26 cellular contexts compared by ENCODE assay signal in the genomic region with DNA sequence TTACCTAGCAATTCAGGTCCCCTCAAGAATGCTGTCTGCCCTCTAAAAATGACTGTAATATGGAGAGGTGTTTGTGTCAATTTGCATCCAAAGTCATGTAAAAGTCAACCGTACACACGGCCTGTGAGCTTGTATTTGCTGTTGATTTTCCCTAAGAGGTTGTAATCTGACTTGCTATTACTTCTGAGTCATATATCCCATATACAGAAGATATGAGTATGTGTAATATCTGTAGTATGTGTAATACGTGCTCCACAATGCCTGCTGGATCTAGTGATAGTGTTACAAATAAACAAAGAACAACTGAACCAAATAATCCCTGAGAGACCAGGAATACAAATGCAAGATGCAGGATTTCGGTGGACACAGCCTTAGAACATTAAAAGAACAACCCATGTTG. TPM values are rescaled to one million over a fixed set of nuclear protein-coding genes. Genes with fewer than 3 reads are reported as not detected.
DNase-seq lines count a peak whose midpoint lies in the region; ATAC-seq, FAIRE-seq and TF ChIP-seq lines count a peak whose summit lies in the region.
"Had no signal": no experiment of that assay in that cellular context is flagged by ENCODE, and none has a peak within 500 bp of the region (broad histone marks: within the 10 kb centered on the region; RNA-seq: fewer than 3 reads in every experiment).

No MANE protein-coding gene starts in this region.

- H3K4me3 Mint-ChIP-seq in nephron (peak overlapping the region in 2 of 3 experiments; percentile 9 to 53), H9 (no peak overlapping the region)
- H3K4me3 Mint-ChIP-seq: activated naive CD4-positive, alpha-beta T cell treated with anti-CD3 and anti-CD28 coated beads, Interleukin-2, amount 10 ng/mL, durations not matched to agents 7 days and 5 days had no signal

- H3K27ac ChIP-seq in H9 (ENCODE audit: insufficient read length, low read depth, low read length), result no peak overlapping the region
- H3K27ac ChIP-seq: cardiac muscle cell, gastrocnemius medialis, left ventricle myocardium inferior, ovary, sigmoid colon, vagina had no signal

- H2BK15ac ChIP-seq in H9 (ENCODE audit: low read depth, low read length), result no peak overlapping the region

- H2BK12ac ChIP-seq in H9 (ENCODE audit: insufficient read length, low read depth, low read length), result no peak overlapping the region

- DNase-seq in BJ (ENCODE audit: low read depth) (peak; percentile 9), RCC 7860 (ENCODE audit: low spot score) (peak; percentile 45), dedifferentiated amniotic fluid mesenchymal stem cell (ENCODE audit: extremely low spot score) (peak; percentile 54), H9 (no peak), left cardiac atrium (no peak), T-helper 1 cell (no peak)
- DNase-seq: activated CD4-positive, alpha-beta T cell treated with anti-CD3 and anti-CD28 coated beads, Interleukin-2, amount 50 U/mL, for 4 hours; activated naive CD4-positive, alpha-beta T cell treated with anti-CD3 and anti-CD28 coated beads, Interleukin-2, amount 10 ng/mL, durations not matched to agents 7 days and 5 days; activated T-cell treated with anti-CD3 and anti-CD28 coated beads for 4 hours; effector memory CD4-positive, alpha-beta T cell; gastrocnemius medialis; GDM1; left ventricle myocardium inferior; NCI-H1048; NCI-H2081 treated with DMSO at 0.1 percent for 48 hours; NCI-H748 treated with DMSO at 0.1 percent for 48 hours; ovary; sigmoid colon; stimulated activated CD4-positive, alpha-beta T cell treated with anti-CD3 and anti-CD28 coated beads, Interleukin-2, amount 100 ng/mL, for 48 hours; SW 1271 had no signal

- H3K27ac Mint-ChIP-seq in nephron (no peak overlapping the region), H9 (no peak overlapping the region)
- H3K27ac Mint-ChIP-seq: activated naive CD4-positive, alpha-beta T cell treated with anti-CD3 and anti-CD28 coated beads, Interleukin-2, amount 10 ng/mL, durations not matched to agents 7 days and 5 days had no signal

- H2BK20ac ChIP-seq in H9 (ENCODE audit: low read depth, low read length, poor library complexity, severe bottlenecking), result no peak overlapping the region

- no peak overlapping the region for H2BK5ac ChIP-seq in H9 (ENCODE audit: insufficient read length, low read length)

- no peak overlapping the region for H4K8ac ChIP-seq in H9 (replicated peaks; ENCODE audit: insufficient read length, low read depth, low read length)

- peaks cover 11% of the 10 kb centered on the region for H3K4me1 ChIP-seq in H9 (ENCODE audit: insufficient read depth, low read length)

- no peak overlapping the region for H3K56ac ChIP-seq in H9 (ENCODE audit: insufficient read length, low read depth, low read length)

- WGBS in H9 (ENCODE audit: extremely low coverage, insufficient read length, low lambda C conversion rate), result no CpG with 5 or more reads among the region's 4 CpGs

- H2AK5ac ChIP-seq in H9 (ENCODE audit: insufficient read length, low read length), result no peak overlapping the region

- ATAC-seq in HG02981 (IDR thresholded peaks at IDR 0.05; ENCODE audit: unreplicated experiment) (no peak), left cardiac atrium (no peak)
- ATAC-seq: gastrocnemius medialis, GM12878 had no signal

- H3K9me3 Mint-ChIP-seq in nephron (no peaks in the 10 kb centered on the region), H9 (peaks cover 2 to 3% of the 10 kb centered on the region in 2 experiments; a peak in 4 of 5 replicates)
- H3K9me3 Mint-ChIP-seq: activated naive CD4-positive, alpha-beta T cell treated with anti-CD3 and anti-CD28 coated beads, Interleukin-2, amount 10 ng/mL, durations not matched to agents 7 days and 5 days had no signal

- H2AFZ ChIP-seq in H9 (ENCODE audit: low read length), result no peak overlapping the region

- CTCF ChIA-PET in BJ (lab: Yijun Ruan, JAX), result interaction anchor here (0.7 to 5.3 kb wide), 8 partner anchors 38 to 435 kb away, joined by 3 to 42 read pairs (median 3); no protein-coding TSS in a partner anchor

- H3K36me3 Mint-ChIP-seq in nephron (ENCODE audit: low read depth), result no peaks in the 10 kb centered on the region
- H3K36me3 Mint-ChIP-seq in H9 (ENCODE audit: insufficient read depth in 1 of 3, low read depth in 3 of 3), result peaks cover 0 to 4% (median 1%) of the 10 kb centered on the region in 3 experiments; a peak in 1 of 7 replicates

- TF ChIP-seq CTCF in BJ (IDR thresholded peaks at IDR 0.05; ENCODE audit: insufficient read depth, low read depth, low read length), result no peak
- no peak for TF ChIP-seq CTCF in nephron (IDR thresholded peaks at IDR 0.05; ENCODE audit: unreplicated experiment in 3 of 3)
- TF ChIP-seq CTCF in H9 (conservative IDR thresholded peaks at IDR 0.05), result no peak

- H3K14ac ChIP-seq in H9 (ENCODE audit: insufficient read depth, low read length), result no peak overlapping the region

- H3K23me2 ChIP-seq in H9 (ENCODE audit: insufficient read length, low read depth, low read length, poor library complexity, severe bottlenecking), result peaks cover 22% of the 10 kb centered on the region

- intact Hi-C loops in left cardiac atrium (cut with DNase I), result loop anchor here (5.0 to 10.0 kb wide), 2 partner anchors 203 to 205 kb away; no protein-coding TSS in a partner anchor

- no peaks in the 10 kb centered on the region for H4K20me1 ChIP-seq in H9 (ENCODE audit: control insufficient read depth, insufficient read depth, insufficient read length)

- H3K27me3 ChIP-seq in BJ (ENCODE audit: control insufficient read depth, insufficient read depth, low read length), result peaks cover 19% of the 10 kb centered on the region
- H3K27me3 ChIP-seq in H9 (ENCODE audit: insufficient read depth, low read length), result peaks cover 12% of the 10 kb centered on the region
- H3K27me3 ChIP-seq: ovary had no signal

- H3K79me1 ChIP-seq in H9 (ENCODE audit: insufficient read depth, low read depth, low read length, poor library complexity, severe bottlenecking), result no peaks in the 10 kb centered on the region

- no peak for FAIRE-seq in RCC 7860 (lab: Jason Lieb, UNC)
- FAIRE-seq: GM12878, K562 had no signal

- no peak overlapping the region for H3K4me2 ChIP-seq in H9 (ENCODE audit: insufficient read depth, insufficient read length, low read length)

- H3K23ac ChIP-seq in H9 (ENCODE audit: insufficient read length, low read depth, low read length), result no peak overlapping the region

- H3K36me3 ChIP-seq in BJ (ENCODE audit: control insufficient read depth, insufficient read depth, low read length), result no peaks in the 10 kb centered on the region
- H3K36me3 ChIP-seq: cardiac muscle cell, gastrocnemius medialis, left ventricle myocardium inferior, ovary, sigmoid colon, vagina had no signal

- no peak overlapping the region for H3T11ph ChIP-seq in H9 (ENCODE audit: low read length)

- H4K91ac ChIP-seq in H9 (ENCODE audit: insufficient read length, low read depth, low read length), result no peak overlapping the region

- H4K5ac ChIP-seq in H9 (ENCODE audit: insufficient read length, low read depth, low read length), result no peak overlapping the region

- peaks cover 25% of the 10 kb centered on the region for H3K4me1 Mint-ChIP-seq in nephron
- H3K4me1 Mint-ChIP-seq in H9, result peaks cover 49 to 57% of the 10 kb centered on the region in 2 experiments
- H3K4me1 Mint-ChIP-seq: activated naive CD4-positive, alpha-beta T cell treated with anti-CD3 and anti-CD28 coated beads, Interleukin-2, amount 10 ng/mL, durations not matched to agents 7 days and 5 days had no signal

- H3K79me2 ChIP-seq in H9 (ENCODE audit: insufficient read depth, low read length), result no peaks in the 10 kb centered on the region

- H3K27me3 Mint-ChIP-seq in nephron (ENCODE audit: low read depth) (peaks cover 96% of the 10 kb centered on the region), H9 (ENCODE audit: low read depth) (peaks cover 37% of the 10 kb centered on the region)

- no peak overlapping the region for H2BK120ac ChIP-seq in H9 (ENCODE audit: low read depth, low read length, poor library complexity, severe bottlenecking)

- no peak overlapping the region for H3K9ac ChIP-seq in H9 (ENCODE audit: extremely low read depth, insufficient read length, low read length)

- H3K18ac ChIP-seq in H9 (ENCODE audit: insufficient read length, low read depth, low read length), result no peak overlapping the region

- H3K9me3 ChIP-seq in H9 (ENCODE audit: control insufficient read depth, low read depth, low read length), result no peaks in the 10 kb centered on the region
- H3K9me3 ChIP-seq: gastrocnemius medialis, left ventricle myocardium inferior, sigmoid colon, vagina had no signal

- H3K4ac ChIP-seq in H9 (ENCODE audit: low read depth, low read length), result no peak overlapping the region

- H3K4me3 ChIP-seq in BJ (ENCODE audit: low read depth, low read length), result no peak overlapping the region
- H3K4me3 ChIP-seq: cardiac muscle cell, gastrocnemius medialis, GM12878, K562, left ventricle myocardium inferior, ovary, sigmoid colon, vagina had no signal

- POLR2A ChIA-PET in BJ (lab: Charles Lee), result interaction anchor here (0.6 kb wide), 1 partner anchor 159 kb away, joined by 3 read pairs; no protein-coding TSS in a partner anchor

RNA-seq across cellular contexts. Expression of gene KCNJ6, which starts 1.4 kb away (rescaled TPM):
- polyA plus RNA-seq in BJ (2011; rRNA removed), result 0.01 TPM in 2 replicates
- polyA minus RNA-seq in BJ (2011; rRNA and poly(A)+ RNA removed), result 0.05 TPM in 1 of 2 replicates, not detected in the other
- total RNA-seq in H9 (2021) (1.2 and 1.3 TPM in 2 replicates), left cardiac atrium (not detected)
- total RNA-seq: cardiac muscle cell, gastrocnemius medialis, GM12878, left ventricle myocardium inferior, ovary, vagina had no signal
- polyA plus RNA-seq: cardiac muscle cell had no signal

Comparison
In these comparisons a context has a peak if more than half of its experiments do, and no peak if none do; other contexts are left out.
1. DNase-seq: peak in BJ (single experiment), RCC 7860 (single experiment) and dedifferentiated amniotic fluid mesenchymal stem cell (single experiment); none in H9 (single experiment), left cardiac atrium (single experiment) and T-helper 1 cell (0 of 5).
2. H3K4me3 Mint-ChIP-seq: peak in nephron (2 of 3); none in H9 (0 of 2).